11 cellular contexts compared by ENCODE assay signal in genomic region chr12:124387510-124387855, GRCh38.
DNase-seq lines count a peak whose midpoint lies in the region; ATAC-seq and TF ChIP-seq lines count a peak whose summit lies in the region.
"Had no signal": no experiment of that assay in that cellular context is flagged by ENCODE, and none has a peak within 500 bp of the region (broad histone marks: within the 10 kb centered on the region; RNA-seq: fewer than 3 reads in every experiment).

No MANE protein-coding gene starts in this region.

- TF ChIP-seq POLR2A in esophagus muscularis mucosa (IDR thresholded peaks at IDR 0.05; ENCODE audit: low read depth), result no peak

- intact Hi-C loops in esophagus muscularis mucosa (cut with DNase I), result loop anchor here (10.0 kb wide), 1 partner anchor 527 kb away; the partner anchor contains the start of gene UBC

- ATAC-seq in HG02571 (IDR thresholded peaks at IDR 0.05; ENCODE audit: unreplicated experiment), result no peak

- H3K4me1 ChIP-seq in esophagus muscularis mucosa (peaks cover 80 to 97% (median 93%) of the 10 kb centered on the region in 4 donors), urinary bladder (ENCODE audit: insufficient read depth) (no peaks in the 10 kb centered on the region)

- DNase-seq in NCI-H1417 (lab: John Stamatoyannopoulos, UW), result peak in 2 of 3 experiments; percentile 58 to 78
- no peak for DNase-seq in NCI-H1417 treated with DMSO at 0.1 percent for 48 hours (lab: John Stamatoyannopoulos, UW)
- no peak for DNase-seq in esophagus muscularis mucosa (ENCODE audit: extremely low spot score)
- peak; percentile 93 for DNase-seq in myocyte (ENCODE audit: low read depth)
- DNase-seq in stimulated activated naive CD4-positive, alpha-beta T cell (lab: John Stamatoyannopoulos, UW), result no peak
- DNase-seq in glomerular visceral epithelial cell (ENCODE audit: extremely low spot score), result no peak
- DNase-seq: effector CD4-positive, alpha-beta T cell; NCI-H2081 treated with DMSO at 0.1 percent for 48 hours; SW 1271 had no signal

- TF ChIP-seq CTCF in esophagus muscularis mucosa (IDR thresholded peaks at IDR 0.05), result no peak

- H3K27ac ChIP-seq in esophagus muscularis mucosa (replicated peaks in 1 of 4) (peak overlapping the region; percentile 95 to 98 (median 96)), urinary bladder (ENCODE audit: low read depth) (no peak overlapping the region)

- H3K27me3 ChIP-seq in esophagus muscularis mucosa, result peaks cover 0 to 2% (median 0%) of the 10 kb centered on the region in 4 donors

- TF ChIP-seq EP300 in esophagus muscularis mucosa (IDR thresholded peaks at IDR 0.05), result no peak

- H3K9me3 ChIP-seq in esophagus muscularis mucosa, result no peaks in the 10 kb centered on the region

- peaks cover 14 to 38% (median 34%) of the 10 kb centered on the region in 4 donors for H3K36me3 ChIP-seq in esophagus muscularis mucosa
- no peaks in the 10 kb centered on the region for H3K36me3 ChIP-seq in urinary bladder (ENCODE audit: insufficient read depth)

- H3K4me3 ChIP-seq in esophagus muscularis mucosa, result peak overlapping the region; percentile 59 to 71 (median 62)
- peak overlapping the region; percentile 6 for H3K4me3 ChIP-seq in urinary bladder (ENCODE audit: low read depth, low read length)

- WGBS in esophagus muscularis mucosa, result no CpG with 5 or more reads among the region's 22 CpGs
- WGBS in urinary bladder, result 52% methylated on average over 22 of the region's 22 CpGs

Comparison
In these comparisons a context has a peak if more than half of its experiments do, and no peak if none do; other contexts are left out.
1. DNase-seq: peak in NCI-H1417 (2 of 3) and myocyte (single experiment); none in NCI-H1417 treated with DMSO at 0.1 percent for 48 hours (single experiment), esophagus muscularis mucosa (single experiment), stimulated activated naive CD4-positive, alpha-beta T cell (0 of 6) and glomerular visceral epithelial cell (single experiment).